Comparison of ENCODE assay signal across 17 cellular contexts in the genomic region with DNA sequence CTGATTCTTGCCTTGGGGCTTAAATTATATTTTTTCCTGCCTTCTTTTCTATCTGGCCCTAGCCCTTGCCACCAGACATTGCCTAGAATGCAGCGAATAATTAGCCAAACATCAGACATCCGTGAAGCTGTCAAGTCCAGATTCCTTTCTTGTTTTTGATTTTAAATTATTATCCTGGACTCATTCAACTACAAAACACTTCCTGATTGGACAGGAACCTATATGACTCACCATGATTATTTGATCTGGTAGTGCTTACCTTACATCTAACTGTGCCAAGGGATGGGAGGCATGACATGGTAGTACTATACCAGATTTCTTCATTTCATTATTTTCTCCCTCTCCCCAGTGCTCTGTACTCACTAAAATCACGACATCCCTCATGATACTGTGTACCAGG.
A peak's percentile ranks its signal among the peaks of the same experiment; 100 is the strongest.
DNase-seq lines count a peak whose midpoint lies in the region; ATAC-seq, FAIRE-seq and TF ChIP-seq lines count a peak whose summit lies in the region.
"Had no signal": no experiment of that assay in that cellular context is flagged by ENCODE, and none has a peak within 500 bp of the region (broad histone marks: within the 10 kb centered on the region; RNA-seq: fewer than 3 reads in every experiment).

No MANE protein-coding gene starts in this region.

- FAIRE-seq in small intestine (lab: Jason Lieb, UNC), result no peak
- FAIRE-seq: A204.1, D721Med, GM19239, K562 had no signal

- ATAC-seq in esophagus mucosa (peak; percentile 36), omental fat pad (ENCODE audit: low FRiP score) (peak; percentile 40)
- ATAC-seq: K562 had no signal

- H3K27ac ChIP-seq in small intestine (ENCODE audit: low read depth in 1 of 2, low read length in 1 of 2), result no peak overlapping the region

- WGBS in small intestine, 3 donors, result 55 to 71% (median 56%) methylated on average over 3 of the region's 3 CpGs

- H3K27ac Mint-ChIP-seq in Calu3 (ENCODE audit: unreplicated experiment), result no peak overlapping the region
- H3K27ac Mint-ChIP-seq: B cell; CD4-positive, alpha-beta T cell had no signal

- no peak for TF ChIP-seq CTCF in omental fat pad (IDR thresholded peaks at IDR 0.05)
- TF ChIP-seq CTCF in Calu3 (IDR thresholded peaks at IDR 0.05; ENCODE audit: unreplicated experiment), result no peak

- intact Hi-C loops in Calu3 (cut with micrococcal nuclease; ENCODE audit: unreplicated experiment), result no loop called here

- no peaks in the 10 kb centered on the region for H3K36me3 Mint-ChIP-seq in Calu3 (ENCODE audit: insufficient read depth, unreplicated experiment)

- no peaks in the 10 kb centered on the region for H3K27me3 Mint-ChIP-seq in Calu3 (ENCODE audit: unreplicated experiment)
- H3K27me3 Mint-ChIP-seq: B cell; CD4-positive, alpha-beta T cell had no signal

- H3K27me3 ChIP-seq in small intestine (ENCODE audit: control insufficient read depth in 2 of 2, insufficient read depth in 2 of 2, low read length in 2 of 2), result no peaks in the 10 kb centered on the region

- peak; percentile 19 for DNase-seq in A172 (ENCODE audit: low spot score)
- DNase-seq in M059J (ENCODE audit: low read depth), result peak; percentile 9
- no peak for DNase-seq in omental fat pad (ENCODE audit: low spot score)
- DNase-seq in Calu3, result no peak
- no peak for DNase-seq in small intestine
- DNase-seq in NCI-H526 treated with DMSO at 0.1 percent for 48 hours (lab: John Stamatoyannopoulos, UW), result no peak
- DNase-seq: C1 segment of cervical spinal cord; CD4-positive, alpha-beta T cell; DMS153; GF-D8; H7 had no signal

- H3K4me1 Mint-ChIP-seq in Calu3 (ENCODE audit: low read depth, unreplicated experiment), result no peaks in the 10 kb centered on the region
- H3K4me1 Mint-ChIP-seq: B cell had no signal

- no peaks in the 10 kb centered on the region for H3K9me3 ChIP-seq in small intestine (ENCODE audit: control insufficient read depth, low read depth)

- no peaks in the 10 kb centered on the region for H3K4me1 ChIP-seq in small intestine (ENCODE audit: control insufficient read depth in 2 of 2, insufficient read depth in 1 of 2, low read depth in 1 of 2, low read length in 1 of 2)

- CTCF ChIA-PET in Calu3 (lab: Charles Lee), result no interaction called here

- H3K36me3 ChIP-seq in small intestine (ENCODE audit: control insufficient read depth in 2 of 2, insufficient read depth in 2 of 2, low read length in 2 of 2), result no peaks in the 10 kb centered on the region

- no TSS peak for BruUV-seq in Calu3 (replicated peaks; lab: Mats Ljungman, UMichigan)

- no peak overlapping the region for H3K4me3 Mint-ChIP-seq in Calu3 (ENCODE audit: low read depth, unreplicated experiment)
- H3K4me3 Mint-ChIP-seq: B cell; CD4-positive, alpha-beta T cell had no signal

- peaks cover 12% of the 10 kb centered on the region for H3K9me3 Mint-ChIP-seq in Calu3 (ENCODE audit: low read depth, unreplicated experiment)

- no peak overlapping the region for H3K4me3 ChIP-seq in small intestine (ENCODE audit: low read depth in 1 of 2, low read length in 2 of 2)
- H3K4me3 ChIP-seq: K562 had no signal

Comparison
In these comparisons a context has a peak if more than half of its experiments do, and no peak if none do; other contexts are left out.
1. DNase-seq: peak in A172 (single experiment) and M059J (single experiment); none in omental fat pad (single experiment), Calu3 (single experiment), small intestine (single experiment) and NCI-H526 treated with DMSO at 0.1 percent for 48 hours (single experiment).